Comparison of ENCODE assay signal across 22 cellular contexts in the genomic region with DNA sequence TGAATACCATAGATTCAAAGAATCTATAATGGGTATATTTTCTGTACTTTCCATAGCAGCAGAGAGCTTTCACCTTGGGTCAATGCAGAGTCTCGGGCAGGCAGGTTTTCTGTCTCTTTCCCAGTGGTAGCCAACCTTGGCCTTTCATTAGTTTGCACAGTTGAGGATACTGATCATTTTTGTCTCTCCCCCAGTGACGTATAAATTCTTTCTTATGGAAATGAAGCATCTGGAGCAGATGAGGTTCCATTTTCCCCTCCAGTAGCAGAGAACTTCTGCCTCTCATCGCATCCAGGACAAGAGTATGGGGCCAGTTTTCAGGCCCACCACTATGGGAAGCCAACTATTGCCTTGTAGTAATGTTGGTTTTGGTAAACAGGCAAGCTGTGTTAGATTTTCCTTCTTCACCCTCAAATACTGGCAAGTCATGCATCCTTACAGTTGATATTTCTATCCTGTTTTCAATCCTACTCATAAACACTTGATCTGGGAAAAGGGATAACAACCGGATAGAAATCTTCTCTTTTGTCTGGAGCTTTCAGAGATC.
DNase-seq lines count a peak whose midpoint lies in the region; ATAC-seq, FAIRE-seq and TF ChIP-seq lines count a peak whose summit lies in the region.
"Had no signal": no experiment of that assay in that cellular context is flagged by ENCODE, and none has a peak within 500 bp of the region (broad histone marks: within the 10 kb centered on the region; RNA-seq: fewer than 3 reads in every experiment).

No MANE protein-coding gene starts in this region.

- DNase-seq in GM12892 (ENCODE audit: insufficient read length) (no peak), NCI-H1694 (lab: John Stamatoyannopoulos, UW) (peak; percentile 6), dorsolateral prefrontal cortex (no peak), pons (ENCODE audit: low spot score) (peak; percentile 78), esophagus muscularis mucosa (ENCODE audit: extremely low spot score) (no peak), Right ventricle myocardium inferior (ENCODE audit: missing footprints) (no peak)
- no peak for DNase-seq in activated T-cell treated with anti-CD3 and anti-CD28 coated beads, Interleukin-2, amount 50 U/mL, for 1 hour
- DNase-seq: activated CD4-positive, alpha-beta T cell treated with anti-CD3 and anti-CD28 coated beads for 36 hours; adrenal gland; glutamatergic neuron; GOT3; immature natural killer cell; NCI-H1092; NCI-H2081 treated with DMSO at 0.1 percent for 48 hours; psoas muscle had no signal

- TF ChIP-seq POLR2A in GM12892 (IDR thresholded peaks at IDR 0.05; ENCODE audit: low read depth, low read length) (no peak), esophagus muscularis mucosa (IDR thresholded peaks at IDR 0.05; ENCODE audit: low read depth) (no peak)

- no peak for TF ChIP-seq EP300 in esophagus muscularis mucosa (IDR thresholded peaks at IDR 0.05)

- no peak for ATAC-seq in Right ventricle myocardium inferior
- ATAC-seq in GM21528 (IDR thresholded peaks at IDR 0.05; ENCODE audit: low FRiP score, unreplicated experiment): no peak
- ATAC-seq: activated CD4-positive, alpha-beta T cell treated with anti-CD3 and anti-CD28 coated beads for 36 hours; esophagus mucosa; psoas muscle had no signal

- H3K27me3 ChIP-seq in dorsolateral prefrontal cortex (no peaks in the 10 kb centered on the region), esophagus muscularis mucosa (no peaks in the 10 kb centered on the region)
- H3K27me3 ChIP-seq: adrenal gland; BLaER1 treated with 17β-estradiol and CSF1 and Interleukin-3, amounts not matched to agents 10 nM and 100 nM; SJSA1 had no signal

- no peaks in the 10 kb centered on the region for H3K4me1 ChIP-seq in esophagus muscularis mucosa
- H3K4me1 ChIP-seq: adrenal gland; BLaER1 treated with 17β-estradiol and CSF1 and Interleukin-3, amounts not matched to agents 10 nM and 100 nM; psoas muscle; SJSA1 had no signal

- intact Hi-C loops in dorsolateral prefrontal cortex (cut with DNase I) (no loop called here), esophagus muscularis mucosa (cut with DNase I) (no loop called here), Right ventricle myocardium inferior (cut with DNase I) (no loop called here)

- H3K27ac ChIP-seq in dorsolateral prefrontal cortex (peak overlapping the region in 5 of 59 donors; percentile 0 to 69 (median 39)), esophagus muscularis mucosa (replicated peaks in 1 of 4) (no peak overlapping the region)
- H3K27ac ChIP-seq: adrenal gland; BLaER1 treated with 17β-estradiol and CSF1 and Interleukin-3, amounts not matched to agents 10 nM and 100 nM; psoas muscle; SJSA1; thoracic aorta had no signal

- FAIRE-seq in GM12892 (lab: Jason Lieb, UNC): peak; percentile 67
- FAIRE-seq: bronchial epithelial cell had no signal

- H3K9me3 ChIP-seq in esophagus muscularis mucosa: no peaks in the 10 kb centered on the region
- H3K9me3 ChIP-seq: BLaER1 treated with 17β-estradiol and CSF1 and Interleukin-3, amounts not matched to agents 10 nM and 100 nM; psoas muscle; SJSA1; thoracic aorta had no signal

- H3K4me3 ChIP-seq in dorsolateral prefrontal cortex (no peak overlapping the region), esophagus muscularis mucosa (no peak overlapping the region)
- H3K4me3 ChIP-seq: adrenal gland; BLaER1 treated with 17β-estradiol and CSF1 and Interleukin-3, amounts not matched to agents 10 nM and 100 nM; lung; psoas muscle; SJSA1; thoracic aorta had no signal

- TF ChIP-seq CTCF in dorsolateral prefrontal cortex (IDR thresholded peaks at IDR 0.05 in 54 of 56, conservative IDR thresholded peaks at IDR 0.05 in 2 of 56; ENCODE audit: low read depth in 1 of 56, partially characterized antibody in 56 of 56) (peak in 34 of 56 donors; percentile 9 to 72 (median 48)), esophagus muscularis mucosa (IDR thresholded peaks at IDR 0.05) (no peak)

- 74% methylated on average over 4 of the region's 4 CpGs for WGBS in esophagus muscularis mucosa

- no peaks in the 10 kb centered on the region for H3K36me3 ChIP-seq in esophagus muscularis mucosa
- H3K36me3 ChIP-seq: adrenal gland; BLaER1 treated with 17β-estradiol and CSF1 and Interleukin-3, amounts not matched to agents 10 nM and 100 nM; SJSA1; thoracic aorta had no signal

Comparison
In these comparisons a context has a peak if more than half of its experiments do, and no peak if none do; other contexts are left out.
1. DNase-seq: peak in NCI-H1694 (single experiment) and pons (single experiment); none in GM12892 (single experiment), dorsolateral prefrontal cortex (0 of 10), esophagus muscularis mucosa (single experiment), activated T-cell treated with anti-CD3 and anti-CD28 coated beads, Interleukin-2, amount 50 U/mL, for 1 hour (single experiment) and Right ventricle myocardium inferior (single experiment).
2. CTCF ChIP-seq: peak in dorsolateral prefrontal cortex (34 of 56); none in esophagus muscularis mucosa (0 of 3).